Comparison of ENCODE assay signal across 12 cellular contexts in genomic region chr17:61338000-61338864, GRCh38.
DNase-seq lines count a peak whose midpoint lies in the region; ATAC-seq and TF ChIP-seq lines count a peak whose summit lies in the region.
"Had no signal": no experiment of that assay in that cellular context is flagged by ENCODE, and none has a peak within 500 bp of the region (broad histone marks: within the 10 kb centered on the region; RNA-seq: fewer than 3 reads in every experiment).

No MANE protein-coding gene starts in this region.

- H3K27me3 Mint-ChIP-seq in immature natural killer cell (ENCODE audit: low read depth in 3 of 3): peaks cover 0 to 2% (median 0%) of the 10 kb centered on the region in 3 donors

- H3K27me3 ChIP-seq in SJSA1 (replicated peaks): no peaks in the 10 kb centered on the region
- H3K27me3 ChIP-seq in testis: no peaks in the 10 kb centered on the region

- H3K36me3 ChIP-seq in SJSA1 (no peaks in the 10 kb centered on the region), testis (ENCODE audit: low read depth, missing control alignments) (no peaks in the 10 kb centered on the region)

- H3K4me1 Mint-ChIP-seq in immature natural killer cell: no peaks in the 10 kb centered on the region

- TF ChIP-seq CTCF in fibroblast of pulmonary artery (IDR thresholded peaks at IDR 0.05; ENCODE audit: low read length, missing control alignments): no peak
- TF ChIP-seq CTCF in testis (IDR thresholded peaks at IDR 0.05): no peak

- no peaks in the 10 kb centered on the region for H3K9me3 Mint-ChIP-seq in immature natural killer cell
- H3K9me3 Mint-ChIP-seq: activated naive CD4-positive, alpha-beta T cell treated with anti-CD3 and anti-CD28 coated beads, Interleukin-2, amount 50 U/mL, for 72 hours had no signal

- H3K27ac ChIP-seq in SJSA1 (peak overlapping the region; percentile 73), testis (peak overlapping the region; percentile 50 to 55)

- 50 to 54% methylated on average over 12 of the region's 12 CpGs for WGBS in testis, 2 donors

- H3K4me1 ChIP-seq in SJSA1 (replicated peaks) (peaks cover 35% of the 10 kb centered on the region), testis (peaks cover 22% of the 10 kb centered on the region)

- no peak overlapping the region for H3K4me3 ChIP-seq in SJSA1
- H3K4me3 ChIP-seq in fibroblast of pulmonary artery (replicated peaks; ENCODE audit: low read depth, low read length): no peak overlapping the region
- no peak overlapping the region for H3K4me3 ChIP-seq in testis

- ATAC-seq in GM18861 (IDR thresholded peaks at IDR 0.05; ENCODE audit: unreplicated experiment) (no peak), HG03354 (IDR thresholded peaks at IDR 0.05; ENCODE audit: poor library complexity, severe bottlenecking, unreplicated experiment) (no peak)
- ATAC-seq: activated naive CD4-positive, alpha-beta T cell treated with anti-CD3 and anti-CD28 coated beads, Interleukin-2, amount 50 U/mL, for 72 hours had no signal

- no peaks in the 10 kb centered on the region for H3K36me3 Mint-ChIP-seq in immature natural killer cell
- H3K36me3 Mint-ChIP-seq: activated naive CD4-positive, alpha-beta T cell treated with anti-CD3 and anti-CD28 coated beads, Interleukin-2, amount 50 U/mL, for 72 hours had no signal

- no peaks in the 10 kb centered on the region for H3K9me3 ChIP-seq in SJSA1 (replicated peaks)
- no peaks in the 10 kb centered on the region for H3K9me3 ChIP-seq in testis

- no peak overlapping the region for H3K4me3 Mint-ChIP-seq in immature natural killer cell

- peak; percentile 62 for DNase-seq in GM04504 (ENCODE audit: low read depth)
- peak; percentile 93 to 95 for DNase-seq in SJSA1 (ENCODE audit: low read depth in 1 of 2, low spot score in 2 of 2)
- DNase-seq in fibroblast of pulmonary artery (ENCODE audit: low read depth): peak; percentile 86
- no peak for DNase-seq in testis
- DNase-seq in NCI-H1694 (lab: John Stamatoyannopoulos, UW): no peak
- no peak for DNase-seq in immature natural killer cell
- DNase-seq: activated CD4-positive, CD25-positive, alpha-beta regulatory T cell treated with anti-CD3 and anti-CD28 coated beads, Interleukin-2, amount 50 U/mL, for 72 hours; MV-4-11; stimulated activated CD4-positive, alpha-beta T cell treated with anti-CD3 and anti-CD28 coated beads, Interleukin-2, amount 100 ng/mL, for 48 hours had no signal

- H3K27ac Mint-ChIP-seq in immature natural killer cell: no peak overlapping the region

- TF ChIP-seq POLR2A in testis (IDR thresholded peaks at IDR 0.05): no peak

- intact Hi-C loops in testis (cut with DNase I; ENCODE audit: low total_unique reads): no loop called here

Comparison
In these comparisons a context has a peak if more than half of its experiments do, and no peak if none do; other contexts are left out.
1. DNase-seq: peak in GM04504 (single experiment), SJSA1 (2 of 2) and fibroblast of pulmonary artery (single experiment); none in testis (single experiment), NCI-H1694 (single experiment) and immature natural killer cell (0 of 3).